In genomic region chr2:73293534-73294171, GRCh38 we compare ENCODE assay signal across 1 cellular context.
A peak's percentile ranks its signal among the peaks of the same experiment; 100 is the strongest.
TF ChIP-seq lines count a peak whose summit lies in the region.

TSS of gene EGR4 (minus strand) at chr2:73293548. CDS start at chr2:73293317, 231 bp downstream.

TF ChIP-seq in Ishikawa, 13 proteins besides CTCF, POLR2A, EP300 and RAD21 (continued from another document):
- TF ChIP-seq REST (IDR thresholded peaks at IDR 0.05; ENCODE audit: low read depth) = no peak
- no peak for TF ChIP-seq YY1 (IDR thresholded peaks at IDR 0.05; ENCODE audit: low read depth)
- TF ChIP-seq NFIC (IDR thresholded peaks at IDR 0.05) = no peak
- TF ChIP-seq TCF12 (IDR thresholded peaks at IDR 0.05; ENCODE audit: low read depth) = peak; percentile 49; the same call in 1 of the 2 replicates
- no peak for TF ChIP-seq CEBPB (IDR thresholded peaks at IDR 0.05)
